Comparison of ENCODE assay signal across 8 cellular contexts in the genomic region with DNA sequence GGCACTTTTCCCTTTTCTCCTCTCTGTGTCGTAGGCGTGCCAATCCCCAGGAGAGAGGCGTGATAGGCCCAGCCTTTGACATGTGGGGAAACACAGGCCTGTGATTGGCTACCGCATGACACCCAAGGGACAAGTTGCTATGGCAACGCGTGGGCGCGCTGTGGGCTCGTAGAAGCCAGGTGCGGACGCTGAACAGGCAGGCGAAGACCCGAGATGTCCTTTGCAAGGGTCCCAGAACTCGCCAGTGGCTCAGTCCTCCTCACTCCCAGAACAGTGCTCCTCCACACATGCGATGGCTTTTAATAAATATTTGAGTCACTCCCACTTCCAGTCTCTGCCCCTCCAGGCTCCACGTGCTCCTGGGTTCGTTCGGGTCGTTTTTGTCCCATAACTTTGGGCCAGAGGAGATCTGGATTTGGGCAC. TPM values are rescaled to one million over a fixed set of nuclear protein-coding genes. Genes with fewer than 3 reads are reported as not detected.
DNase-seq lines count a peak whose midpoint lies in the region; TF ChIP-seq lines count a peak whose summit lies in the region.

No MANE protein-coding gene starts in this region.

- no peak for TF ChIP-seq POLR2A in stomach (IDR thresholded peaks at IDR 0.05)

- no peaks in the 10 kb centered on the region for H4K20me1 ChIP-seq in GM23248 (ENCODE audit: insufficient read depth)

- H3K27ac ChIP-seq in GM23248 (no peak overlapping the region), neuronal stem cell (replicated peaks; ENCODE audit: low read length) (no peak overlapping the region), stomach (peak overlapping the region in 1 of 5 donors; percentile 18)

- no peak overlapping the region for H2AK5ac ChIP-seq in neuronal stem cell (ENCODE audit: low read depth, low read length)

- peaks cover 11% of the 10 kb centered on the region; the same call in 1 of the 2 replicates for H3K4me1 ChIP-seq in GM23248 (ENCODE audit: insufficient read depth)
- H3K4me1 ChIP-seq in neuronal stem cell (ENCODE audit: control insufficient read depth in 2 of 2, insufficient read depth in 1 of 2, low read depth in 1 of 2, low read length in 2 of 2): peaks cover 6 to 14% of the 10 kb centered on the region in 2 donors
- H3K4me1 ChIP-seq in stomach: peaks cover 18 to 36% (median 24%) of the 10 kb centered on the region in 4 donors

- H2AFZ ChIP-seq in GM23248 (peak overlapping the region; percentile 57), neuronal stem cell (ENCODE audit: low read length) (peak overlapping the region; percentile 37)

- no peak overlapping the region for H3K14ac ChIP-seq in neuronal stem cell (ENCODE audit: low read length)

- H3K9ac ChIP-seq in GM23248 (no peak overlapping the region), neuronal stem cell (ENCODE audit: low read depth, low read length, poor library complexity) (no peak overlapping the region)

- no peak for TF ChIP-seq CTCF in stomach (IDR thresholded peaks at IDR 0.05)

- no peak overlapping the region for H3K23ac ChIP-seq in neuronal stem cell (ENCODE audit: low read depth, low read length, poor library complexity)

- H2BK120ac ChIP-seq in neuronal stem cell (ENCODE audit: low read depth, low read length): no peak overlapping the region

- H4K91ac ChIP-seq in neuronal stem cell (ENCODE audit: low read depth, low read length, poor library complexity): no peak overlapping the region

- no peaks in the 10 kb centered on the region for H3K79me2 ChIP-seq in GM23248 (ENCODE audit: insufficient read depth)

- H3K4me2 ChIP-seq in GM23248 (ENCODE audit: unreplicated experiment) (peak overlapping the region; percentile 43), neuronal stem cell (ENCODE audit: insufficient read depth, low read length, poor library complexity, severe bottlenecking) (peak overlapping the region; percentile 58)

- H2BK5ac ChIP-seq in neuronal stem cell (ENCODE audit: low read length): no peak overlapping the region

- no peak for TF ChIP-seq EP300 in stomach (IDR thresholded peaks at IDR 0.05)

- DNase-seq in DMS153 (lab: John Stamatoyannopoulos, UW): peak; percentile 82
- DNase-seq in GM23248: peak; percentile 93
- DNase-seq in M059J (ENCODE audit: low read depth): peak; percentile 95
- DNase-seq in SIG-M5 (lab: John Stamatoyannopoulos, UW): peak; percentile 30
- DNase-seq in activated gamma-delta T cell treated with anti-CD3 and anti-CD28 coated beads, Interleukin-2, amount 50 U/mL, for 16 hours (ENCODE audit: low read depth): peak; percentile 80
- DNase-seq in foreskin melanocyte: peak; percentile 88
- peak; percentile 93 for DNase-seq in neuronal stem cell (ENCODE audit: low spot score)
- DNase-seq in stomach: peak; percentile 89

- no peaks in the 10 kb centered on the region for H3K9me2 ChIP-seq in GM23248 (ENCODE audit: insufficient read depth)

- in situ Hi-C loops in GM23248 (cut with MboI): no loop called here

- no peak overlapping the region for H4K8ac ChIP-seq in neuronal stem cell (ENCODE audit: low read depth, low read length)

- H3K18ac ChIP-seq in neuronal stem cell (ENCODE audit: low read length): no peak overlapping the region

- H3K4ac ChIP-seq in neuronal stem cell (ENCODE audit: low read length): no peak overlapping the region

- peak overlapping the region; percentile 61 for H3K4me3 ChIP-seq in GM23248
- peak overlapping the region; percentile 28 to 31 for H3K4me3 ChIP-seq in neuronal stem cell (ENCODE audit: low read length in 2 of 2)
- H3K4me3 ChIP-seq in stomach: peak overlapping the region; percentile 11 to 32 (median 32)

- H3K79me1 ChIP-seq in neuronal stem cell (ENCODE audit: low read depth, low read length): no peaks in the 10 kb centered on the region

- intact Hi-C loops in stomach (cut with DNase I; ENCODE audit: low total_unique reads): no loop called here

- WGBS in GM23248 (ENCODE audit: low coverage in 1 of 2, low lambda C conversion rate in 2 of 2, missing lambda C conversion rate in 2 of 2), 2 experiments: 11 to 12% methylated on average over 19 of the region's 19 CpGs
- WGBS in neuronal stem cell (ENCODE audit: extremely low coverage in 2 of 2, insufficient read length in 2 of 2, insufficient replicate concordance in 1 of 2), 2 donors: no CpG with 5 or more reads among the region's 19 CpGs
- 7 to 17% (median 9%) methylated on average over 19 of the region's 19 CpGs for WGBS in stomach, 5 donors

- H3K9me3 ChIP-seq in GM23248 (ENCODE audit: low read depth): no peaks in the 10 kb centered on the region
- no peaks in the 10 kb centered on the region for H3K9me3 ChIP-seq in neuronal stem cell (replicated peaks in 1 of 2; ENCODE audit: control insufficient read depth in 2 of 2, insufficient read depth in 1 of 2, low read depth in 1 of 2, low read length in 2 of 2)
- no peaks in the 10 kb centered on the region for H3K9me3 ChIP-seq in stomach

- H3K27me3 ChIP-seq in GM23248 (replicated peaks; ENCODE audit: insufficient read depth) (no peaks in the 10 kb centered on the region), neuronal stem cell (ENCODE audit: control insufficient read depth in 3 of 3, insufficient read depth in 3 of 3, low read depth in 1 of 3, low read length in 3 of 3) (peaks cover 0 to 17% (median 4%) of the 10 kb centered on the region in 3 experiments), stomach (no peaks in the 10 kb centered on the region)

- peaks cover 5% of the 10 kb centered on the region; the same call in 1 of the 2 replicates for H3F3A ChIP-seq in GM23248 (ENCODE audit: insufficient read depth)

- H2BK15ac ChIP-seq in neuronal stem cell (ENCODE audit: low read length): no peak overlapping the region

- no peaks in the 10 kb centered on the region for H3K36me3 ChIP-seq in GM23248 (ENCODE audit: low read depth)
- no peaks in the 10 kb centered on the region for H3K36me3 ChIP-seq in neuronal stem cell (replicated peaks in 1 of 2; ENCODE audit: control insufficient read depth in 2 of 2, insufficient read depth in 2 of 2, low read length in 2 of 2)
- peaks cover 0 to 7% (median 4%) of the 10 kb centered on the region in 4 donors for H3K36me3 ChIP-seq in stomach

- H2BK12ac ChIP-seq in neuronal stem cell (ENCODE audit: low read length): no peak overlapping the region

RNA-seq across cellular contexts. Expression of gene SLC51B, which starts 4.2 kb away (rescaled TPM):
- total RNA-seq in GM23248 (2014; rRNA removed; shearing (Covaris generic)): not detected in 2 replicates
- not detected in 2 replicates for polyA plus RNA-seq in GM23248 (2016; fragmentation: Nextera tagmentation; extraction: Ambion mirVana)
- not detected in 2 replicates for total RNA-seq in M059J (2014; rRNA removed; shearing (Covaris generic))
- not detected for polyA plus RNA-seq in neuronal stem cell (2013, experiment 1 of 2)
- polyA plus RNA-seq in neuronal stem cell (2013, experiment 2 of 2): not detected
- total RNA-seq in stomach: 10 to 100 TPM in 1 of 5 donors, not detected in 4; 19.7 TPM
- under 1 TPM in 2 of 3 donors, not detected in 1; 0.38 to 0.62 TPM for polyA plus RNA-seq in stomach

RNA-seq across cellular contexts. Expression of gene RASL12, which starts 18.4 kb away (rescaled TPM):
- total RNA-seq in GM23248 (2014; rRNA removed; shearing (Covaris generic)): not detected in 2 replicates
- polyA plus RNA-seq in GM23248 (2016; fragmentation: Nextera tagmentation; extraction: Ambion mirVana): not detected in 2 replicates
- not detected in 2 replicates for total RNA-seq in M059J (2014; rRNA removed; shearing (Covaris generic))
- polyA plus RNA-seq in neuronal stem cell (2013, experiment 1 of 2): 4.1 TPM
- 4.2 TPM for polyA plus RNA-seq in neuronal stem cell (2013, experiment 2 of 2)
- total RNA-seq in stomach: 10 to 100 TPM in 2 of 5 donors, 1 to 10 TPM in 2, under 1 TPM in 1; 0.58 to 27.7 (median 9.6) TPM
- polyA plus RNA-seq in stomach: 10 to 100 TPM in 2 of 3 donors, 1 to 10 TPM in 1; 7.0 to 17.1 (median 12.2) TPM

RNA-seq across cellular contexts. Expression of gene MTFMT, which starts 20.0 kb away (rescaled TPM):
- 25.3 and 26.4 TPM in 2 replicates for total RNA-seq in GM23248 (2014; rRNA removed; shearing (Covaris generic))
- 22.2 and 23.8 TPM in 2 replicates for polyA plus RNA-seq in GM23248 (2016; fragmentation: Nextera tagmentation; extraction: Ambion mirVana)
- 19.9 and 21.2 TPM in 2 replicates for total RNA-seq in M059J (2014; rRNA removed; shearing (Covaris generic))
- 14.3 TPM for polyA plus RNA-seq in neuronal stem cell (2013, experiment 1 of 2)
- 14.6 TPM for polyA plus RNA-seq in neuronal stem cell (2013, experiment 2 of 2)
- total RNA-seq in stomach: 100 to 1,000 TPM in 1 of 5 donors, 10 to 100 TPM in 2, 1 to 10 TPM in 1, not detected in 1; 9.7 to 105 (median 20.2) TPM
- 10 to 100 TPM in 1 of 3 donors, 1 to 10 TPM in 2; 5.3 to 12.0 (median 6.1) TPM for polyA plus RNA-seq in stomach

RNA-seq across cellular contexts. Expression of gene KBTBD13, which starts 27.1 kb away (rescaled TPM):
- total RNA-seq in GM23248 (2014; rRNA removed; shearing (Covaris generic)): not detected in 2 replicates
- polyA plus RNA-seq in GM23248 (2016; fragmentation: Nextera tagmentation; extraction: Ambion mirVana): not detected in 2 replicates
- not detected in 2 replicates for total RNA-seq in M059J (2014; rRNA removed; shearing (Covaris generic))
- polyA plus RNA-seq in neuronal stem cell (2013, experiment 1 of 2): 0.01 TPM
- polyA plus RNA-seq in neuronal stem cell (2013, experiment 2 of 2): not detected
- under 1 TPM in 1 of 5 donors, not detected in 4; 0.18 TPM for total RNA-seq in stomach
- not detected for polyA plus RNA-seq in stomach

RNA-seq across cellular contexts. Expression of gene SPG21, which starts 59.7 kb away (rescaled TPM):
- 66.3 and 78.4 TPM in 2 replicates for total RNA-seq in GM23248 (2014; rRNA removed; shearing (Covaris generic))
- polyA plus RNA-seq in GM23248 (2016; fragmentation: Nextera tagmentation; extraction: Ambion mirVana): 106 and 107 TPM in 2 replicates
- total RNA-seq in M059J (2014; rRNA removed; shearing (Covaris generic)): 93.2 and 94.8 TPM in 2 replicates
- polyA plus RNA-seq in neuronal stem cell (2013, experiment 1 of 2): 73.0 TPM
- polyA plus RNA-seq in neuronal stem cell (2013, experiment 2 of 2): 75.2 TPM
- total RNA-seq in stomach: 100 to 1,000 TPM in 1 of 5 donors, 10 to 100 TPM in 4; 21.6 to 129 (median 68.2) TPM
- polyA plus RNA-seq in stomach: 10 to 100 TPM; 61.6 to 68.7 (median 67.7) TPM

Comparison
In these comparisons a context has a peak if more than half of its experiments do, and no peak if none do; other contexts are left out.
1. DNase-seq: peak in every context shown above with its lines; median percentile 95 in M059J; 93 in GM23248; 93 in neuronal stem cell; 89 in stomach; 88 in foreskin melanocyte; 82 in DMS153; 80 in activated gamma-delta T cell treated with anti-CD3 and anti-CD28 coated beads, Interleukin-2, amount 50 U/mL, for 16 hours; 30 in SIG-M5.